In the genomic region with DNA sequence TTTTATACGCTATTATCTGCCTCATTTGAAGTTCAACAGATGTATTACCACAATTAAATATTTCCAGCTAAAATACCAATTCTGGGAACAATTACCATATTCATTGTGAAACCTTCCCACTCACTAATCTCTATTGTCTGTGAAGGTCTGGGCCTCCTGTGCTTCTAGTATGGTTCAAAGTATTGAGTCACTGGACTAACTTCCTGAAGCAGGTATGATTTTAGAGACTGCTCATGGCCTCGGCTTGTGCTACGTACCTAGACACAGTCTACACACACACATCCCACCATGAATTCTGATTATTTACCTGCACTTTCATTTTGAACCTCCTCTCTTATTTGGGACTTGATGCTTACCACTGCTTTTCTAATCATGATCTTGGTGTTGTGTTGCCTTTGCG, we compare ENCODE assay signal across 19 cellular contexts.
A peak's percentile ranks its signal among the peaks of the same experiment; 100 is the strongest.
DNase-seq lines count a peak whose midpoint lies in the region; ATAC-seq, FAIRE-seq and TF ChIP-seq lines count a peak whose summit lies in the region.
"Had no signal": no experiment of that assay in that cellular context is flagged by ENCODE, and none has a peak within 500 bp of the region (broad histone marks: within the 10 kb centered on the region; RNA-seq: fewer than 3 reads in every experiment).

No MANE protein-coding gene starts in this region.

- H3K27ac ChIP-seq in astrocyte (ENCODE audit: low read depth, low read length), result no peak overlapping the region
- H3K27ac ChIP-seq in mesenchymal stem cell (ENCODE audit: low read length, poor library complexity, severe bottlenecking), result no peak overlapping the region

- H3K27me3 Mint-ChIP-seq in T-helper 17 cell (no peaks in the 10 kb centered on the region), astrocyte (ENCODE audit: low read depth, unreplicated experiment) (no peaks in the 10 kb centered on the region)
- H3K27me3 Mint-ChIP-seq: CD4-positive, alpha-beta memory T cell had no signal

- H3K36me3 ChIP-seq in astrocyte (ENCODE audit: insufficient read depth, low read length), result no peaks in the 10 kb centered on the region
- no peaks in the 10 kb centered on the region for H3K36me3 ChIP-seq in mesenchymal stem cell (ENCODE audit: control insufficient read depth in 1 of 2, insufficient read depth in 2 of 2, low read depth in 1 of 2, low read length in 2 of 2)
- H3K36me3 ChIP-seq: HAP-1 had no signal

- H4K8ac ChIP-seq in mesenchymal stem cell (ENCODE audit: low read length), result no peak overlapping the region

- no peak overlapping the region for H3K23ac ChIP-seq in mesenchymal stem cell (ENCODE audit: low read length in 2 of 2)

- no peak overlapping the region for H3K4me2 ChIP-seq in astrocyte (ENCODE audit: low read length)
- no peak overlapping the region for H3K4me2 ChIP-seq in mesenchymal stem cell (ENCODE audit: low read length, poor library complexity, severe bottlenecking)

- no peak overlapping the region for H2BK5ac ChIP-seq in mesenchymal stem cell (ENCODE audit: low read depth, low read length, poor library complexity, severe bottlenecking)

- H3K79me1 ChIP-seq in mesenchymal stem cell (replicated peaks; ENCODE audit: low read length, poor library complexity, severe bottlenecking), result no peaks in the 10 kb centered on the region

- H3K9ac ChIP-seq in astrocyte (ENCODE audit: low read length) (no peak overlapping the region), mesenchymal stem cell (ENCODE audit: low read length) (no peak overlapping the region)

- no peak overlapping the region for H2AK5ac ChIP-seq in mesenchymal stem cell (ENCODE audit: low read length, severe bottlenecking)

- H2BK15ac ChIP-seq in mesenchymal stem cell (ENCODE audit: low read depth, poor library complexity, severe bottlenecking), result no peak overlapping the region

- H3K14ac ChIP-seq in mesenchymal stem cell (ENCODE audit: low read length in 2 of 2), result no peak overlapping the region

- H2BK120ac ChIP-seq in mesenchymal stem cell (ENCODE audit: low read depth, low read length), result no peak overlapping the region

- H3K4me1 Mint-ChIP-seq in T-helper 17 cell, result no peaks in the 10 kb centered on the region
- no peaks in the 10 kb centered on the region for H3K4me1 Mint-ChIP-seq in astrocyte (ENCODE audit: low read depth, unreplicated experiment)
- H3K4me1 Mint-ChIP-seq: CD4-positive, alpha-beta memory T cell had no signal

- H3K4me3 Mint-ChIP-seq in T-helper 17 cell (peak overlapping the region; percentile 22), astrocyte (ENCODE audit: unreplicated experiment) (no peak overlapping the region)
- H3K4me3 Mint-ChIP-seq: CD4-positive, alpha-beta memory T cell; HFFc6 had no signal

- no peak overlapping the region for H3K4ac ChIP-seq in mesenchymal stem cell (ENCODE audit: low read depth in 1 of 2, low read length in 2 of 2)

- H3K36me3 Mint-ChIP-seq in T-helper 17 cell (ENCODE audit: low read depth) (no peaks in the 10 kb centered on the region), astrocyte (ENCODE audit: low read depth, unreplicated experiment) (no peaks in the 10 kb centered on the region)
- H3K36me3 Mint-ChIP-seq: CD4-positive, alpha-beta memory T cell had no signal

- TF ChIP-seq CTCF in astrocyte (IDR thresholded peaks at IDR 0.05; ENCODE audit: insufficient read depth, low read depth, low read length), result no peak

- H2BK12ac ChIP-seq in mesenchymal stem cell (ENCODE audit: low read length in 2 of 2), result no peak overlapping the region

- H3K27me3 ChIP-seq in astrocyte (ENCODE audit: insufficient read depth, low read length), result no peaks in the 10 kb centered on the region
- H3K27me3 ChIP-seq in mesenchymal stem cell (ENCODE audit: control insufficient read depth in 1 of 2, insufficient read depth in 1 of 2, low read length in 2 of 2), result no peaks in the 10 kb centered on the region

- H4K20me1 ChIP-seq in astrocyte (ENCODE audit: insufficient read depth, low read length), result no peaks in the 10 kb centered on the region

- H3K9me3 Mint-ChIP-seq in astrocyte (ENCODE audit: unreplicated experiment), result no peaks in the 10 kb centered on the region

- H4K91ac ChIP-seq in mesenchymal stem cell (ENCODE audit: low read length), result peak overlapping the region; percentile 9

- H3K4me3 ChIP-seq in astrocyte (ENCODE audit: insufficient read depth, low read depth, low read length) (no peak overlapping the region), mesenchymal stem cell (ENCODE audit: insufficient read depth in 1 of 2, low read depth in 1 of 2, low read length in 2 of 2) (no peak overlapping the region)
- H3K4me3 ChIP-seq: GM12878, HAP-1 had no signal

- H2AFZ ChIP-seq in astrocyte (ENCODE audit: low read depth, low read length) (no peak overlapping the region), mesenchymal stem cell (ENCODE audit: low read depth, low read length) (no peak overlapping the region)

- H3K9me3 ChIP-seq in T-helper 17 cell (ENCODE audit: control insufficient read depth, low read length, poor library complexity, severe bottlenecking) (no peaks in the 10 kb centered on the region), astrocyte (ENCODE audit: insufficient read depth, low read depth, low read length) (no peaks in the 10 kb centered on the region), mesenchymal stem cell (ENCODE audit: control insufficient read depth, low read length) (no peaks in the 10 kb centered on the region)
- H3K9me3 ChIP-seq: HAP-1 had no signal

- DNase-seq in T-helper 17 cell (no peak), astrocyte (ENCODE audit: low read depth) (peak; percentile 39), mesenchymal stem cell (no peak), NCI-H1436 treated with DMSO at 0.1 percent for 48 hours (lab: John Stamatoyannopoulos, UW) (no peak), NOMO-1 treated with DMSO at 0.1 percent for 48 hours (lab: John Stamatoyannopoulos, UW; ENCODE audit: unreplicated experiment) (no peak), MV-4-11 (lab: John Stamatoyannopoulos, UW) (no peak)
- DNase-seq: C1 segment of cervical spinal cord; Calu3; CD4-positive, alpha-beta memory T cell; COR-L47; DND-41; GDM1; GOT3; HFFc6 had no signal

- 87% methylated on average over 4 of the region's 4 CpGs for WGBS in mesenchymal stem cell

- no peak overlapping the region for H3K18ac ChIP-seq in mesenchymal stem cell (ENCODE audit: low read depth in 1 of 2, low read length in 2 of 2)

- H3K79me2 ChIP-seq in astrocyte (ENCODE audit: insufficient read depth, low read length), result no peaks in the 10 kb centered on the region

- H3K4me1 ChIP-seq in astrocyte (ENCODE audit: insufficient read depth, low read length) (no peaks in the 10 kb centered on the region), mesenchymal stem cell (ENCODE audit: control insufficient read depth, insufficient read depth, low read depth, low read length) (no peaks in the 10 kb centered on the region)

- ATAC-seq in T-helper 17 cell (no peak), esophagus mucosa (peak; percentile 70)
- ATAC-seq: GM12878 had no signal

- H3K27ac Mint-ChIP-seq in T-helper 17 cell (no peak overlapping the region), astrocyte (ENCODE audit: unreplicated experiment) (no peak overlapping the region)
- H3K27ac Mint-ChIP-seq: CD4-positive, alpha-beta memory T cell; HFFc6 had no signal

- no peak for FAIRE-seq in astrocyte (lab: Jason Lieb, UNC)
- FAIRE-seq: GM12878, GM18507, H54 had no signal
